29 cellular contexts compared by ENCODE assay signal in the genomic region with DNA sequence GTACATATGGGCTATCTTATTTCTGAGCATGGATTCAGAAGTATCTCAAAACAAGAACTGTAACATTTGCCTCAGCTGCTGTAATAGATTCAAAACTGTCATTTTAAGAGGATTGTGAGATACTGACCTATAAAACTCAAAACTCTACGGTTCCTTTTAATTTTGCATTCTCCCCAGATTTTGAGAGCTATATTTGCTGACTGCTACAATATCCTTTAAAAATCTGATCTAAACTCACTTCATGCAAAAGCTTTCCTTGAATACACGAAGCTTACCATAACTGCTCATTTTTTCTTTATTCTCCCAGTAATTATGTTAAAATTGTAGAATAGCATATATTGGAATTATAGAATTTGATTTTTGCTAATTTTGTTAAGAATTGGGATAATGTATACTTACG.
"Had no signal": no experiment of that assay in that cellular context is flagged by ENCODE, and none has a peak within 500 bp of the region (broad histone marks: within the 10 kb centered on the region; RNA-seq: fewer than 3 reads in every experiment).

No MANE protein-coding gene starts in this region.

- H3K27me3 ChIP-seq: colonic mucosa, esophagus muscularis mucosa, esophagus squamous epithelium, foreskin keratinocyte, gastrocnemius medialis, gastroesophageal sphincter, heart left ventricle, heart right ventricle had no signal

- H3K4me1 ChIP-seq: colonic mucosa, esophagus muscularis mucosa, esophagus squamous epithelium, foreskin keratinocyte, gastrocnemius medialis, gastroesophageal sphincter, heart left ventricle, heart right ventricle had no signal

- ATAC-seq: effector memory CD8-positive, alpha-beta T cell; esophagus mucosa; foreskin keratinocyte; gastrocnemius medialis; gastroesophageal sphincter; heart left ventricle; heart right ventricle had no signal

- H3K27me3 Mint-ChIP-seq: dendritic cell treated with granulocyte-macrophage colony-stimulating factor and Interleukin-4, amounts not matched to agents 40 ng/mL and 50 ng/mL, for 4 days; effector memory CD8-positive, alpha-beta T cell had no signal

- DNase-seq: colonic mucosa; cortex of kidney; dermis blood vessel endothelial cell; dorsolateral prefrontal cortex; effector CD4-positive, alpha-beta T cell; effector CD8-positive, alpha-beta T cell; effector memory CD4-positive, alpha-beta T cell; effector memory CD8-positive, alpha-beta T cell; endodermal cell; erythroblast; esophagus squamous epithelium; foreskin fibroblast; foreskin keratinocyte; foreskin melanocyte; gastrocnemius medialis; glutamatergic neuron; head of caudate nucleus; heart left ventricle; heart right ventricle had no signal

- H3K9me3 ChIP-seq: colonic mucosa, esophagus muscularis mucosa, esophagus squamous epithelium, gastrocnemius medialis, gastroesophageal sphincter, heart left ventricle, heart right ventricle had no signal

- H3K36me3 ChIP-seq: colonic mucosa, esophagus muscularis mucosa, esophagus squamous epithelium, gastrocnemius medialis, gastroesophageal sphincter, heart left ventricle, heart right ventricle had no signal

- H3K27ac ChIP-seq: colonic mucosa, coronary artery, dorsolateral prefrontal cortex, epithelial cell of prostate, esophagus muscularis mucosa, esophagus squamous epithelium, foreskin keratinocyte, gastrocnemius medialis, gastroesophageal sphincter, heart left ventricle, heart right ventricle had no signal

- FAIRE-seq: colon, endometrium, endothelial cell of umbilical vein, frontal cortex had no signal

- H3K4me3 Mint-ChIP-seq: dendritic cell treated with granulocyte-macrophage colony-stimulating factor and Interleukin-4, amounts not matched to agents 40 ng/mL and 50 ng/mL, for 4 days; effector memory CD8-positive, alpha-beta T cell; endodermal cell had no signal

- H3K27ac Mint-ChIP-seq: dendritic cell treated with granulocyte-macrophage colony-stimulating factor and Interleukin-4, amounts not matched to agents 40 ng/mL and 50 ng/mL, for 4 days; effector memory CD8-positive, alpha-beta T cell; endodermal cell had no signal

- H3K9me3 Mint-ChIP-seq: endodermal cell had no signal

- H3K4me3 ChIP-seq: colonic mucosa, coronary artery, dorsolateral prefrontal cortex, esophagus muscularis mucosa, esophagus squamous epithelium, gastrocnemius medialis, gastroesophageal sphincter, heart left ventricle, heart right ventricle had no signal
